ENCODE assay signal across 10 cellular contexts in genomic region chr21:33444499-33444898, GRCh38.
"Had no signal": no experiment of that assay in that cellular context is flagged by ENCODE, and none has a peak within 500 bp of the region (broad histone marks: within the 10 kb centered on the region; RNA-seq: fewer than 3 reads in every experiment).

No MANE protein-coding gene starts in this region.

- H3K9me3 Mint-ChIP-seq: neural progenitor cell had no signal

- H3K79me2 ChIP-seq: parathyroid adenoma had no signal

- H3K27me3 ChIP-seq: esophagus muscularis mucosa, neural progenitor cell, transverse colon had no signal

- H3K4me3 Mint-ChIP-seq: activated naive CD8-positive, alpha-beta T cell; neural progenitor cell had no signal

- DNase-seq: activated CD4-positive, alpha-beta T cell treated with anti-CD3 and anti-CD28 coated beads, Interleukin-2, amount 50 U/mL, for 48 hours; activated CD4-positive, CD25-positive, alpha-beta regulatory T cell treated with anti-CD3 and anti-CD28 coated beads, Interleukin-2, amount 50 U/mL, for 72 hours; activated gamma-delta T cell; left colon; transverse colon had no signal

- H3K4me2 ChIP-seq: neural progenitor cell, SK-N-SH had no signal

- H3K4me3 ChIP-seq: esophagus muscularis mucosa, neural progenitor cell, transverse colon had no signal

- H3K27ac Mint-ChIP-seq: activated naive CD8-positive, alpha-beta T cell; neural progenitor cell had no signal

- H3K9ac ChIP-seq: neural progenitor cell, parathyroid adenoma, SK-N-SH had no signal

- H3K4me1 Mint-ChIP-seq: neural progenitor cell had no signal

- H3K9me3 ChIP-seq: esophagus muscularis mucosa, SK-N-SH, transverse colon had no signal

- H3K27ac ChIP-seq: neural progenitor cell, parathyroid adenoma had no signal

- H3K4me1 ChIP-seq: neural progenitor cell, parathyroid adenoma had no signal

- H3K27me3 Mint-ChIP-seq: activated naive CD8-positive, alpha-beta T cell had no signal

- H3K36me3 ChIP-seq: neural progenitor cell had no signal

- H2AFZ ChIP-seq: neural progenitor cell, parathyroid adenoma had no signal
